9 cellular contexts compared by ENCODE assay signal in the genomic region with DNA sequence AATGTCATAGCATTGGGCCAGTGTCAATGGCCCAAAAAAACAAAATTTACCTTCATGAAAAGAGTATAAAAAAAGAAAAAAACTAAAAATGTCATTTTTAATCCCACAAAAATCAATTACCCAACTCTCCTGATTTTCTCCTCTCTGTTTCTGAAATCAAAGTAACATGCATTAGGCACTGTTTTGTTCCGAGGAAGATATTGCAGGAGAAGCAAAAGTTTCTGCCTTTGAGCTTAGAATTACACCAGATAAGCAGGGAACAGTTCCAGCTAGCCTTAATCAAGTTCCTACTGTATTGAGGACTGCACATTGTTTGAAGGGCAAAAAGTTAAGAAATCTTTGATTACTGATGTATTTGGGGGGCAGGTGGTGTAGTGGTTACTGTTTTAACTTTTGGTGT. TPM values are rescaled to one million over a fixed set of nuclear protein-coding genes. Genes with fewer than 3 reads are reported as not detected.
A peak's percentile ranks its signal among the peaks of the same experiment; 100 is the strongest.
DNase-seq lines count a peak whose midpoint lies in the region; ATAC-seq and TF ChIP-seq lines count a peak whose summit lies in the region.
"Had no signal": no experiment of that assay in that cellular context is flagged by ENCODE, and none has a peak within 500 bp of the region (broad histone marks: within the 10 kb centered on the region; RNA-seq: fewer than 3 reads in every experiment).

No MANE protein-coding gene starts in this region.

- TF ChIP-seq POLR2A in erythroblast (IDR thresholded peaks at IDR 0.05; ENCODE audit: low read length): no peak

- WGBS in psoas muscle, 3 donors: 0 to 33% (median 3%) methylated on average over 1 of the region's 1 CpG

- CTCF ChIA-PET in PC-3 (lab: Charles Lee): interaction anchor here (0.5 to 1.3 kb wide), 10 partner anchors 19 to 318 kb away, joined by 3 to 11 read pairs (median 4); no protein-coding TSS in a partner anchor

- H3K36me3 ChIP-seq in PC-3 (ENCODE audit: low read depth, low read length): peaks cover 5% of the 10 kb centered on the region; the same call in 1 of the 2 replicates
- no peaks in the 10 kb centered on the region for H3K36me3 ChIP-seq in psoas muscle (ENCODE audit: insufficient read depth in 1 of 2, low read depth in 1 of 2)

- H3K27me3 ChIP-seq in PC-3 (ENCODE audit: low read length) (no peaks in the 10 kb centered on the region), psoas muscle (ENCODE audit: insufficient read depth in 3 of 3, low read length in 2 of 3) (no peaks in the 10 kb centered on the region)

- TF ChIP-seq CTCF in PC-3 (conservative IDR thresholded peaks at IDR 0.05; ENCODE audit: low read depth, low read length) (no peak), psoas muscle (IDR thresholded peaks at IDR 0.05) (no peak)

- H3K9me3 ChIP-seq in PC-3 (ENCODE audit: low read length) (no peaks in the 10 kb centered on the region), psoas muscle (no peaks in the 10 kb centered on the region)

- ATAC-seq in PC-3 (no peak), psoas muscle (no peak)

- peaks cover 26% of the 10 kb centered on the region for H4K20me1 ChIP-seq in PC-3 (ENCODE audit: low read length)

- intact Hi-C loops in PC-3 (cut with micrococcal nuclease) (no loop called here), psoas muscle (cut with DNase I) (no loop called here)

- peak; percentile 12 for DNase-seq in EL
- peak; percentile 14 for DNase-seq in PC-3
- peak; percentile 25 to 27 for DNase-seq in erythroblast (lab: John Stamatoyannopoulos, UW)
- DNase-seq in psoas muscle: no peak
- no peak for DNase-seq in NCI-H82 (lab: John Stamatoyannopoulos, UW)
- no peak for DNase-seq in NCI-H345 (lab: John Stamatoyannopoulos, UW)
- no peak for DNase-seq in mesenteric fat pad (ENCODE audit: low spot score)
- no peak for DNase-seq in NCI-H69 (lab: John Stamatoyannopoulos, UW)
- DNase-seq: cortex of kidney had no signal

- H3K27ac ChIP-seq in PC-3 (ENCODE audit: low read length) (peak overlapping the region; percentile 87), psoas muscle (no peak overlapping the region)

- peak overlapping the region; percentile 83 for H3K4me3 ChIP-seq in PC-3 (ENCODE audit: low read length)
- H3K4me3 ChIP-seq in psoas muscle: peak overlapping the region; percentile 89

- H3K9ac ChIP-seq in PC-3 (ENCODE audit: low read length): peak overlapping the region; percentile 84

- TSS peak; percentile 66 for BruUV-seq in PC-3 (replicated peaks; lab: Mats Ljungman, UMichigan)

- no peaks in the 10 kb centered on the region for H3K9me2 ChIP-seq in PC-3 (replicated peaks; ENCODE audit: low read length)

- H2AFZ ChIP-seq in PC-3 (ENCODE audit: low read length): peak overlapping the region; percentile 98; the same call in 1 of the 2 replicates

- peaks cover 2% of the 10 kb centered on the region for H3F3A ChIP-seq in PC-3 (ENCODE audit: low read length, unreplicated experiment)

- POLR2A ChIA-PET in PC-3 (lab: Charles Lee; ENCODE audit: unreplicated experiment): interaction anchor here (0.6 kb wide), 1 partner anchor 16 kb away, joined by 3 read pairs; no protein-coding TSS in a partner anchor

- H3K79me2 ChIP-seq in PC-3 (ENCODE audit: low read length): peaks cover 42% of the 10 kb centered on the region

- H3K4me2 ChIP-seq in PC-3 (ENCODE audit: low read length): peak overlapping the region; percentile 89

- H3K4me1 ChIP-seq in PC-3 (ENCODE audit: insufficient read depth, low read length): peaks cover 22% of the 10 kb centered on the region
- H3K4me1 ChIP-seq in psoas muscle: peaks cover 12% of the 10 kb centered on the region

RNA-seq across cellular contexts. Expression of a gene that starts 1.1 kb away (rescaled TPM):
- total RNA-seq in PC-3 (2014; rRNA removed) (84.5 and 86.0 TPM in 2 replicates), psoas muscle (10 to 100 TPM; 28.1 to 36.8 (median 33.8) TPM), mesenteric fat pad (83.9 TPM)
- polyA plus RNA-seq in psoas muscle: 10 to 100 TPM in 2 of 3 donors, 1 to 10 TPM in 1; 9.6 to 14.2 (median 10.3) TPM

RNA-seq across cellular contexts. Expression of a gene that starts 35.8 kb away (rescaled TPM):
- total RNA-seq in PC-3 (2014; rRNA removed) (2,333 and 2,823 TPM in 2 replicates), psoas muscle (1,000 to 10,000 TPM in 1 of 4 donors, 100 to 1,000 TPM in 3; 737 to 1,162 (median 919) TPM), mesenteric fat pad (961 TPM)
- 1,000 to 10,000 TPM in 2 of 3 donors, 100 to 1,000 TPM in 1; 991 to 2,293 (median 1,068) TPM for polyA plus RNA-seq in psoas muscle

RNA-seq across cellular contexts. Expression of a gene that starts 41.9 kb away (rescaled TPM):
- total RNA-seq in PC-3 (2014; rRNA removed) (1.3 and 2.4 TPM in 2 replicates), psoas muscle (1 to 10 TPM; 3.0 to 4.1 (median 3.8) TPM), mesenteric fat pad (19.5 TPM)
- polyA plus RNA-seq in psoas muscle: 1 to 10 TPM; 1.1 to 2.9 (median 1.2) TPM

RNA-seq across cellular contexts. Expression of a gene that starts 43.5 kb away (rescaled TPM):
- total RNA-seq in PC-3 (2014; rRNA removed): 9.0 and 11.6 TPM in 2 replicates
- 10 to 100 TPM; 19.7 to 38.5 (median 27.0) TPM for total RNA-seq in psoas muscle
- 10 to 100 TPM; 11.0 to 31.5 (median 11.3) TPM for polyA plus RNA-seq in psoas muscle
- total RNA-seq in mesenteric fat pad: 7.9 TPM

Comparison
In these comparisons a context has a peak if more than half of its experiments do, and no peak if none do; other contexts are left out.
1. DNase-seq: peak in EL (single experiment), PC-3 (single experiment) and erythroblast (2 of 2); none in psoas muscle (0 of 2), NCI-H82 (single experiment), NCI-H345 (single experiment), mesenteric fat pad (single experiment) and NCI-H69 (single experiment).